21 cellular contexts compared by ENCODE assay signal in the genomic region with DNA sequence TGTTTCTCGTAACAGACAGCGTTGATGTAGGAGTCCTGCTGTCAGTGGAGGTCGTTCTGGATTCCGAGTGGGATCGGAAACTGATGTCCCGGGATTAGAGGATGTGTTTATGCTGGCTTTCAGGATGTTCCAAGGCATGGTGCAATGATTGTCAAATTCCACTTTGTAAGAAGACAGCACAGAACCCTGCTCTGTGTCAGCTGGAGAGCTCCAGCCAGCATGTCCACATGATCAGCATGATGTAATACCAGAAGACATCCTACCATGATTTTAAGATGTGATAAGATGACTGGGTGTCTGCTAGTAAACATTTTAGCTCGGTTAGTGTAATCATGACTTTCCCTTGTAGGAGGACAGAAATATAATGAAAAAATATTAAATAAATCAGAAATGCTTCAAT. TPM values are rescaled to one million over a fixed set of nuclear protein-coding genes. Genes with fewer than 3 reads are reported as not detected.
DNase-seq lines count a peak whose midpoint lies in the region; ATAC-seq and TF ChIP-seq lines count a peak whose summit lies in the region.
"Had no signal": no experiment of that assay in that cellular context is flagged by ENCODE, and none has a peak within 500 bp of the region (broad histone marks: within the 10 kb centered on the region; RNA-seq: fewer than 3 reads in every experiment).

No MANE protein-coding gene starts in this region.

- H3K18ac ChIP-seq in IMR-90 (ENCODE audit: low read depth, low read length) = no peak overlapping the region

- DNase-seq in IMR-90 (peak; percentile 64), fibroblast of gingiva (ENCODE audit: low read depth) (peak; percentile 36), osteocyte (ENCODE audit: extremely low spot score, unreplicated experiment) (no peak), LoVo (ENCODE audit: low spot score) (no peak), DMS 273 treated with DMSO at 0.1 percent for 48 hours (lab: John Stamatoyannopoulos, UW) (no peak)
- no peak for DNase-seq in activated effector memory CD4-positive, alpha-beta T cell treated with anti-CD3 and anti-CD28 coated beads, Interleukin-2, amount 50 U/mL, for 16 hours
- DNase-seq: activated CD4-positive, alpha-beta T cell treated with anti-CD3 and anti-CD28 coated beads, Interleukin-2, amount 50 U/mL, for 4 hours; activated T-cell treated with anti-CD3 and anti-CD28 coated beads, Interleukin-2, amount 50 U/mL, for 4 hours; dermis blood vessel endothelial cell; kidney; NCI-H1417; NCI-H2171; NCI-H774; RPMI8226; sigmoid colon; stimulated activated CD4-positive, alpha-beta T cell treated with anti-CD3 and anti-CD28 coated beads, Interleukin-2, amount 100 ng/mL, for 24 hours had no signal

- no peak overlapping the region for H2BK5ac ChIP-seq in IMR-90 (ENCODE audit: low read depth, low read length, poor library complexity, severe bottlenecking)

- H3K23ac ChIP-seq in IMR-90 (ENCODE audit: low read depth, low read length) = no peak overlapping the region

- no peak overlapping the region for H2AK5ac ChIP-seq in IMR-90 (ENCODE audit: low read depth, low read length)

- H3K56ac ChIP-seq in IMR-90 (ENCODE audit: extremely low read depth, insufficient read depth, low read length) = no peak overlapping the region

- peaks cover 4 to 15% of the 10 kb centered on the region in 2 experiments; a peak in 3 of 4 replicates for H3K79me1 ChIP-seq in IMR-90 (ENCODE audit: low read depth in 1 of 2, low read length in 2 of 2)

- dilution Hi-C loops in IMR-90 (cut with HindIII; ENCODE audit: low sequenced_read_pairs, unreplicated experiment) = no loop called here

- no peak overlapping the region for H3K9ac ChIP-seq in IMR-90 (ENCODE audit: low read depth, low read length)
- H3K9ac ChIP-seq: KMS-11, neural progenitor cell had no signal

- no peak overlapping the region for H3K4ac ChIP-seq in IMR-90 (ENCODE audit: low read depth, low read length)

- POLR2A ChIA-PET in IMR-90 (lab: Charles Lee; ENCODE audit: unreplicated experiment) = no interaction called here

- no peaks in the 10 kb centered on the region; the same call in 1 of the 2 replicates for H3K4me1 ChIP-seq in IMR-90 (ENCODE audit: control insufficient read depth, insufficient read depth, low read length)
- H3K4me1 ChIP-seq: neural progenitor cell, sigmoid colon had no signal

- H3K4me3 Mint-ChIP-seq in osteocyte (ENCODE audit: unreplicated experiment) = no peak overlapping the region
- H3K4me3 Mint-ChIP-seq: activated naive CD4-positive, alpha-beta T cell treated with anti-CD3 and anti-CD28 coated beads, Interleukin-2, amount 50 U/mL, for 24 hours; activated T-cell treated with anti-CD3 and anti-CD28 coated beads, Interleukin-2, amount 50 U/mL, for 4 hours; neural progenitor cell had no signal

- H3K14ac ChIP-seq in IMR-90 (replicated peaks; ENCODE audit: low read depth, low read length) = no peak overlapping the region

- H3K4me2 ChIP-seq in IMR-90 (ENCODE audit: low read depth, low read length) = no peak overlapping the region
- H3K4me2 ChIP-seq: KMS-11, neural progenitor cell had no signal

- H4K5ac ChIP-seq in IMR-90 (ENCODE audit: low read depth, low read length) = no peak overlapping the region

- no peak overlapping the region for H2BK20ac ChIP-seq in IMR-90 (ENCODE audit: low read depth, low read length)

- H3K4me3 ChIP-seq in IMR-90 (ENCODE audit: insufficient read depth, low read depth, low read length) = no peak overlapping the region
- H3K4me3 ChIP-seq: neural progenitor cell, sigmoid colon had no signal

- H3K27me3 Mint-ChIP-seq in osteocyte (ENCODE audit: unreplicated experiment) = no peaks in the 10 kb centered on the region

- no peak overlapping the region for H4K8ac ChIP-seq in IMR-90 (ENCODE audit: low read depth in 2 of 2, low read length in 2 of 2)

- H4K91ac ChIP-seq in IMR-90 (ENCODE audit: insufficient read depth, low read depth, low read length) = no peak overlapping the region

- no peaks in the 10 kb centered on the region for H3K9me3 ChIP-seq in IMR-90 (ENCODE audit: control insufficient read depth, insufficient read depth, low read length)
- H3K9me3 ChIP-seq: sigmoid colon had no signal

- H3K27me3 ChIP-seq in IMR-90 (ENCODE audit: control insufficient read depth, insufficient read depth, low read length) = no peaks in the 10 kb centered on the region
- H3K27me3 ChIP-seq: neural progenitor cell, sigmoid colon had no signal

- H2AK9ac ChIP-seq in IMR-90 (replicated peaks; ENCODE audit: low read depth, low read length, poor library complexity) = no peak overlapping the region

- no peaks in the 10 kb centered on the region for H3K36me3 ChIP-seq in IMR-90 (ENCODE audit: control insufficient read depth, insufficient read depth, low read length)
- H3K36me3 ChIP-seq: neural progenitor cell, sigmoid colon had no signal

- in situ Hi-C loops in IMR-90 (cut with MboI; ENCODE audit: low sequenced_read_pairs) = no loop called here

- intact Hi-C loops in IMR-90 (cut with micrococcal nuclease) = no loop called here

- no peak overlapping the region for H2BK120ac ChIP-seq in IMR-90 (ENCODE audit: low read depth, low read length)

- WGBS in IMR-90 (ENCODE audit: extremely low coverage in 2 of 2, insufficient read length in 1 of 2), 2 experiments = 100% methylated on average over 4 of the region's 7 CpGs; no CpG with 5 or more reads in 1 of the 2 experiments

- H2BK15ac ChIP-seq in IMR-90 (ENCODE audit: low read depth, low read length) = no peak overlapping the region

- no peaks in the 10 kb centered on the region for H3K9me1 ChIP-seq in IMR-90 (ENCODE audit: insufficient read depth, low read length)

- ATAC-seq in IMR-90 (ENCODE audit: low read depth) (peak; percentile 65), HG02610 (IDR thresholded peaks at IDR 0.05; ENCODE audit: unreplicated experiment) (no peak)
- ATAC-seq: activated T-cell treated with anti-CD3 and anti-CD28 coated beads, Interleukin-2, amount 50 U/mL, for 4 hours had no signal

- H3K27ac Mint-ChIP-seq in osteocyte (ENCODE audit: unreplicated experiment) = peak overlapping the region; percentile 77
- H3K27ac Mint-ChIP-seq: activated naive CD4-positive, alpha-beta T cell treated with anti-CD3 and anti-CD28 coated beads, Interleukin-2, amount 50 U/mL, for 24 hours; neural progenitor cell had no signal

- peaks cover 77% of the 10 kb centered on the region for H3K4me1 Mint-ChIP-seq in osteocyte (ENCODE audit: unreplicated experiment)
- H3K4me1 Mint-ChIP-seq: activated naive CD4-positive, alpha-beta T cell treated with anti-CD3 and anti-CD28 coated beads, Interleukin-2, amount 50 U/mL, for 24 hours; neural progenitor cell had no signal

- CTCF ChIA-PET in IMR-90 (lab: Yijun Ruan, JAX) = no interaction called here

- H3K27ac ChIP-seq in C4-2B (0 out of 2 replicates have a peak overlapping the region, but pooled peaks have one; percentile 12), IMR-90 (ENCODE audit: insufficient read depth, low read length) (no peak overlapping the region)
- H3K27ac ChIP-seq: KMS-11, neural progenitor cell, sigmoid colon had no signal

- no peaks in the 10 kb centered on the region for H4K20me1 ChIP-seq in IMR-90 (ENCODE audit: insufficient read depth, low read length)

- TF ChIP-seq CTCF in C4-2B (conservative IDR thresholded peaks at IDR 0.05) (no peak), IMR-90 (conservative IDR thresholded peaks at IDR 0.05; ENCODE audit: low read depth, low read length) (no peak), osteocyte (IDR thresholded peaks at IDR 0.05) (no peak)

- H3K36me3 Mint-ChIP-seq in osteocyte (ENCODE audit: unreplicated experiment) = no peaks in the 10 kb centered on the region
- H3K36me3 Mint-ChIP-seq: activated naive CD4-positive, alpha-beta T cell treated with anti-CD3 and anti-CD28 coated beads, Interleukin-2, amount 50 U/mL, for 24 hours; neural progenitor cell had no signal

- TF ChIP-seq RAD21 in IMR-90 (IDR thresholded peaks at IDR 0.05; ENCODE audit: low read length) = no peak

- no peak for TF ChIP-seq POLR2A in IMR-90 (IDR thresholded peaks at IDR 0.05; ENCODE audit: low read depth, low read length)

- H3K9me3 Mint-ChIP-seq in osteocyte (ENCODE audit: unreplicated experiment) = no peaks in the 10 kb centered on the region
- H3K9me3 Mint-ChIP-seq: activated naive CD4-positive, alpha-beta T cell treated with anti-CD3 and anti-CD28 coated beads, Interleukin-2, amount 50 U/mL, for 24 hours; activated T-cell treated with anti-CD3 and anti-CD28 coated beads, Interleukin-2, amount 50 U/mL, for 4 hours; neural progenitor cell had no signal

- H2AFZ ChIP-seq in IMR-90 (replicated peaks; ENCODE audit: low read length, poor library complexity) = no peak overlapping the region
- H2AFZ ChIP-seq: neural progenitor cell had no signal

- BruUV-seq in IMR-90 (replicated peaks; lab: Mats Ljungman, UMichigan) = no TSS peak

TF ChIP-seq in IMR-90, 13 proteins besides CTCF, POLR2A, EP300 and RAD21:
- no peak for TF ChIP-seq RCOR1 (IDR thresholded peaks at IDR 0.05; ENCODE audit: insufficient replicate concordance, low read length)
- TF ChIP-seq, protein P1, sequence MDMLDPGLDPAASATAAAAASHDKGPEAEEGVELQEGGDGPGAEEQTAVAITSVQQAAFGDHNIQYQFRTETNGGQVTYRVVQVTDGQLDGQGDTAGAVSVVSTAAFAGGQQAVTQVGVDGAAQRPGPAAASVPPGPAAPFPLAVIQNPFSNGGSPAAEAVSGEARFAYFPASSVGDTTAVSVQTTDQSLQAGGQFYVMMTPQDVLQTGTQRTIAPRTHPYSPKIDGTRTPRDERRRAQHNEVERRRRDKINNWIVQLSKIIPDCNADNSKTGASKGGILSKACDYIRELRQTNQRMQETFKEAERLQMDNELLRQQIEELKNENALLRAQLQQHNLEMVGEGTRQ (IDR thresholded peaks at IDR 0.05; ENCODE audit: low read depth, low read length) = peak; percentile 45; the same call in 1 of the 2 replicates
- TF ChIP-seq CEBPB (IDR thresholded peaks at IDR 0.05; ENCODE audit: low read depth, low read length) = peak; percentile 57; the same call in 1 of the 2 replicates

RNA-seq across cellular contexts. Expression of gene ENPP1, which starts 20.3 kb away (rescaled TPM):
- total RNA-seq in IMR-90 (2012; rRNA removed) (38.9 and 39.4 TPM in 2 replicates), osteocyte (21.1 and 22.4 TPM in 2 replicates)
- polyA plus RNA-seq in IMR-90 (2012; rRNA removed) = 10.5 and 10.9 TPM in 2 replicates
- 1.9 and 7.1 TPM in 2 replicates for polyA plus RNA-seq in IMR-90 (2012; cell fraction: cytosol; rRNA removed)
- polyA plus RNA-seq in IMR-90 (2012; cell fraction: nucleus; rRNA removed; ENCODE audit: low replicate concordance) = 1.6 and 10.0 TPM in 2 replicates

Comparison
In these comparisons a context has a peak if more than half of its experiments do, and no peak if none do; other contexts are left out.
1. DNase-seq: peak in IMR-90 (single experiment) and fibroblast of gingiva (single experiment); none in osteocyte (single experiment), activated effector memory CD4-positive, alpha-beta T cell treated with anti-CD3 and anti-CD28 coated beads, Interleukin-2, amount 50 U/mL, for 16 hours (single experiment), LoVo (single experiment) and DMS 273 treated with DMSO at 0.1 percent for 48 hours (single experiment).